In the genomic region with DNA sequence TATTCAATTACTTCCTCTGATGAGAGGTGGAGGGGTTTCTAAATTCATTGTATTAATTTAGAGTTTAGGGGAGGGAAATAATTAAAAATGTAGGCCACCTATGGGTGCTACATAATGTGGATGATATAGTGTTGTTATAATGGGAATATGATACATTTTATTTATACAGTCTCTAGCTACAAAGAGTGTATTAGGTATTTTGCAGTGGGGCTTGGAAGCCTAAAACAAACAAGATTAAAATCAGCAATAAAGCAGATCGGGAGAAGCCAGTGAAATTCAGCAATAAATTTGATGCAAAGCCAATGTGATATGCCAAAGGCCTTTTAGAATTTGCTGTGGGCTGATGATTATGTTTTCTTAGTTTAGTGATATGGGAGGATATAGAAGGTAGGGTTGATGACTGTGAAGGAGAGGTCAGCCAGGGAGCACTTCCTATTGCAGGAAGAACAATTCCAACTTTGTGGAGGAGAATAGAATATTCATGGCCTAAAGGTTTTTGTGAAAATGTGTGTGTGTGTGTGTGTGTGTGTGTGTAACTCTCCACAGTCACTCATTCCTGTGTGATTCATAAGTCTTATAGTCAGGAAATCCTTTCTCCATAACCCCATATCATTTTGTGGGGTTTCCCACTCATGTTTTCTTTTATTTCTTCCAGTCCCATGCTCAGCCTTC, we compare ENCODE assay signal across 19 cellular contexts. TPM values are rescaled to one million over a fixed set of nuclear protein-coding genes. Genes with fewer than 3 reads are reported as not detected.
DNase-seq lines count a peak whose midpoint lies in the region; ATAC-seq and TF ChIP-seq lines count a peak whose summit lies in the region.
"Had no signal": no experiment of that assay in that cellular context is flagged by ENCODE, and none has a peak within 500 bp of the region (broad histone marks: within the 10 kb centered on the region; RNA-seq: fewer than 3 reads in every experiment).

No MANE protein-coding gene starts in this region.

- intact Hi-C loops in IMR-90 (cut with micrococcal nuclease) = no loop called here

- H4K91ac ChIP-seq in IMR-90 (ENCODE audit: insufficient read depth, low read depth, low read length) (no peak overlapping the region), neuronal stem cell (ENCODE audit: low read depth, low read length, poor library complexity) (no peak overlapping the region)

- H3K4me2 ChIP-seq in IMR-90 (ENCODE audit: low read depth, low read length) (no peak overlapping the region), neuronal stem cell (ENCODE audit: insufficient read depth, low read length, poor library complexity, severe bottlenecking) (no peak overlapping the region), osteoblast (ENCODE audit: insufficient read depth, low read length) (no peak overlapping the region)

- H3K14ac ChIP-seq in IMR-90 (replicated peaks; ENCODE audit: low read depth, low read length) (no peak overlapping the region), neuronal stem cell (ENCODE audit: low read length) (no peak overlapping the region)

- H3K9me1 ChIP-seq in IMR-90 (ENCODE audit: insufficient read depth, low read length) = no peaks in the 10 kb centered on the region

- H3K36me3 ChIP-seq in IMR-90 (ENCODE audit: control insufficient read depth, insufficient read depth, low read length) (no peaks in the 10 kb centered on the region), neuronal stem cell (replicated peaks in 1 of 2; ENCODE audit: control insufficient read depth in 2 of 2, insufficient read depth in 2 of 2, low read length in 2 of 2) (no peaks in the 10 kb centered on the region), osteoblast (ENCODE audit: insufficient read depth, low read length) (no peaks in the 10 kb centered on the region)
- H3K36me3 ChIP-seq: esophagus squamous epithelium, heart right ventricle had no signal

- H2BK5ac ChIP-seq in IMR-90 (ENCODE audit: low read depth, low read length, poor library complexity, severe bottlenecking) (no peak overlapping the region), neuronal stem cell (ENCODE audit: low read length) (no peak overlapping the region)

- no TSS peak for BruUV-seq in IMR-90 (replicated peaks; lab: Mats Ljungman, UMichigan)

- TF ChIP-seq CTCF in IMR-90 (conservative IDR thresholded peaks at IDR 0.05; ENCODE audit: low read depth, low read length) = no peak
- no peak for TF ChIP-seq CTCF in osteoblast (IDR thresholded peaks at IDR 0.05; ENCODE audit: extremely low read depth, low read depth, low read length)

- TF ChIP-seq RAD21 in IMR-90 (IDR thresholded peaks at IDR 0.05; ENCODE audit: low read length) = no peak

- no peaks in the 10 kb centered on the region for H3K79me2 ChIP-seq in osteoblast (ENCODE audit: insufficient read depth, low read length)

- H3K9me3 ChIP-seq in IMR-90 (ENCODE audit: control insufficient read depth, insufficient read depth, low read length) = no peaks in the 10 kb centered on the region
- no peaks in the 10 kb centered on the region for H3K9me3 ChIP-seq in neuronal stem cell (replicated peaks in 1 of 2; ENCODE audit: control insufficient read depth in 2 of 2, insufficient read depth in 1 of 2, low read depth in 1 of 2, low read length in 2 of 2)
- no peaks in the 10 kb centered on the region for H3K9me3 ChIP-seq in osteoblast (ENCODE audit: low read depth, low read length)
- H3K9me3 ChIP-seq: esophagus squamous epithelium, heart right ventricle had no signal

- no peak for ATAC-seq in IMR-90 (ENCODE audit: low read depth)
- ATAC-seq: stimulated activated naive B cell treated with anti-CD40 and anti-IgM and Interleukin-4, amounts not matched to agents 10 μg/mL and 1 μg/mL and 100 μg/mL, for 72 hours had no signal

- dilution Hi-C loops in IMR-90 (cut with HindIII; ENCODE audit: low sequenced_read_pairs, unreplicated experiment) = no loop called here

- H2BK15ac ChIP-seq in IMR-90 (ENCODE audit: low read depth, low read length) (no peak overlapping the region), neuronal stem cell (ENCODE audit: low read length) (no peak overlapping the region)

- H2AK9ac ChIP-seq in IMR-90 (replicated peaks; ENCODE audit: low read depth, low read length, poor library complexity) = no peak overlapping the region

- H3K79me1 ChIP-seq in IMR-90 (ENCODE audit: low read depth in 1 of 2, low read length in 2 of 2) (no peaks in the 10 kb centered on the region), neuronal stem cell (ENCODE audit: low read depth, low read length) (no peaks in the 10 kb centered on the region)

- H2BK12ac ChIP-seq in neuronal stem cell (ENCODE audit: low read length) = no peak overlapping the region

- H3K27ac ChIP-seq in IMR-90 (ENCODE audit: insufficient read depth, low read length) (no peak overlapping the region), neuronal stem cell (replicated peaks; ENCODE audit: low read length) (no peak overlapping the region), osteoblast (ENCODE audit: low read depth, low read length) (no peak overlapping the region)
- H3K27ac ChIP-seq: esophagus squamous epithelium, heart right ventricle had no signal

- 0% methylated on average over 1 of the region's 1 CpG; no CpG with 5 or more reads in 1 of the 2 experiments for WGBS in IMR-90 (ENCODE audit: extremely low coverage in 2 of 2, insufficient read length in 1 of 2), 2 experiments
- WGBS in neuronal stem cell (ENCODE audit: extremely low coverage in 2 of 2, insufficient read length in 2 of 2, insufficient replicate concordance in 1 of 2), 2 donors = no CpG with 5 or more reads among the region's 1 CpG

- DNase-seq in IMR-90 = peak; percentile 31
- peak; percentile 53 for DNase-seq in NCI-H748 (lab: John Stamatoyannopoulos, UW; ENCODE audit: unreplicated experiment)
- peak; percentile 87 for DNase-seq in dermis blood vessel endothelial cell
- no peak for DNase-seq in neuronal stem cell (ENCODE audit: low spot score)
- DNase-seq in UCSD-AML1 (lab: John Stamatoyannopoulos, UW; ENCODE audit: unreplicated experiment) = no peak
- DNase-seq in DMS53 treated with DMSO at 0.1 percent for 48 hours (lab: John Stamatoyannopoulos, UW; ENCODE audit: unreplicated experiment) = no peak
- DNase-seq in osteoblast (ENCODE audit: insufficient read length, low spot score, missing footprints) = no peak
- DNase-seq in NAMALWA (ENCODE audit: low spot score) = no peak
- DNase-seq: activated CD4-positive, CD25-positive, alpha-beta regulatory T cell; amniotic stem cell; esophagus squamous epithelium; MV-4-11; NCI-H2171; posterior cingulate gyrus; Right ventricle myocardium superior; stimulated activated CD4-positive, alpha-beta T cell treated with anti-CD3 and anti-CD28 coated beads, Interleukin-12 subunit alpha, Interleukin-12 subunit beta, amount 100 ng/mL, for 4 hours; stimulated activated naive B cell treated with anti-CD40 and anti-IgM and Interleukin-4, amounts not matched to agents 10 μg/mL and 1 μg/mL and 100 μg/mL, for 72 hours; trophoblast cell had no signal

- in situ Hi-C loops in IMR-90 (cut with MboI; ENCODE audit: low sequenced_read_pairs) = no loop called here

- H3K4ac ChIP-seq in IMR-90 (ENCODE audit: low read depth, low read length) (no peak overlapping the region), neuronal stem cell (ENCODE audit: low read length) (no peak overlapping the region)

- no peak overlapping the region for H3K4me3 ChIP-seq in IMR-90 (ENCODE audit: insufficient read depth, low read depth, low read length)
- H3K4me3 ChIP-seq in neuronal stem cell (ENCODE audit: low read length in 2 of 2) = no peak overlapping the region
- no peak overlapping the region for H3K4me3 ChIP-seq in osteoblast (ENCODE audit: insufficient read depth, low read length)
- H3K4me3 ChIP-seq: esophagus squamous epithelium, heart right ventricle had no signal

- CTCF ChIA-PET in IMR-90 (lab: Yijun Ruan, JAX) = interaction anchor here (0.7 kb wide), 1 partner anchor 515 kb away, joined by 6 read pairs; no protein-coding TSS in a partner anchor

- POLR2A ChIA-PET in IMR-90 (lab: Charles Lee; ENCODE audit: unreplicated experiment) = no interaction called here

- no peak overlapping the region for H4K8ac ChIP-seq in IMR-90 (ENCODE audit: low read depth in 2 of 2, low read length in 2 of 2)
- no peak overlapping the region for H4K8ac ChIP-seq in neuronal stem cell (ENCODE audit: low read depth, low read length)

- H2BK120ac ChIP-seq in IMR-90 (ENCODE audit: low read depth, low read length) (no peak overlapping the region), neuronal stem cell (ENCODE audit: low read depth, low read length) (no peak overlapping the region)

- no peak overlapping the region for H3K18ac ChIP-seq in IMR-90 (ENCODE audit: low read depth, low read length)
- no peak overlapping the region for H3K18ac ChIP-seq in neuronal stem cell (ENCODE audit: low read length)

- H4K20me1 ChIP-seq in IMR-90 (ENCODE audit: insufficient read depth, low read length) (no peaks in the 10 kb centered on the region), osteoblast (ENCODE audit: insufficient read depth, low read length) (no peaks in the 10 kb centered on the region)

- no peak overlapping the region for H2AFZ ChIP-seq in IMR-90 (replicated peaks; ENCODE audit: low read length, poor library complexity)
- peak overlapping the region; percentile 48 for H2AFZ ChIP-seq in neuronal stem cell (ENCODE audit: low read length)
- no peak overlapping the region for H2AFZ ChIP-seq in osteoblast (ENCODE audit: low read length)

- no peak overlapping the region for H4K5ac ChIP-seq in IMR-90 (ENCODE audit: low read depth, low read length)

- no peak overlapping the region for H3K56ac ChIP-seq in IMR-90 (ENCODE audit: extremely low read depth, insufficient read depth, low read length)

- H3K4me1 ChIP-seq in IMR-90 (ENCODE audit: control insufficient read depth, insufficient read depth, low read length) = no peaks in the 10 kb centered on the region
- H3K4me1 ChIP-seq in neuronal stem cell (ENCODE audit: control insufficient read depth in 2 of 2, insufficient read depth in 1 of 2, low read depth in 1 of 2, low read length in 2 of 2) = peaks cover 0 to 8% of the 10 kb centered on the region in 2 donors
- no peaks in the 10 kb centered on the region for H3K4me1 ChIP-seq in osteoblast (ENCODE audit: insufficient read depth, low read length)
- H3K4me1 ChIP-seq: esophagus squamous epithelium had no signal

- TF ChIP-seq POLR2A in IMR-90 (IDR thresholded peaks at IDR 0.05; ENCODE audit: low read depth, low read length) = no peak

- H3K27me3 ChIP-seq in IMR-90 (ENCODE audit: control insufficient read depth, insufficient read depth, low read length) (peaks cover 4% of the 10 kb centered on the region), neuronal stem cell (ENCODE audit: control insufficient read depth in 3 of 3, insufficient read depth in 3 of 3, low read depth in 1 of 3, low read length in 3 of 3) (no peaks in the 10 kb centered on the region), osteoblast (ENCODE audit: insufficient read depth, low read length) (peaks cover 13% of the 10 kb centered on the region)

- H3K9ac ChIP-seq in IMR-90 (ENCODE audit: low read depth, low read length) (no peak overlapping the region), neuronal stem cell (ENCODE audit: low read depth, low read length, poor library complexity) (no peak overlapping the region)

- H2BK20ac ChIP-seq in IMR-90 (ENCODE audit: low read depth, low read length) = no peak overlapping the region

- H3K23ac ChIP-seq in IMR-90 (ENCODE audit: low read depth, low read length) (no peak overlapping the region), neuronal stem cell (ENCODE audit: low read depth, low read length, poor library complexity) (no peak overlapping the region)

- H2AK5ac ChIP-seq in IMR-90 (ENCODE audit: low read depth, low read length) (no peak overlapping the region), neuronal stem cell (ENCODE audit: low read depth, low read length) (no peak overlapping the region)

RNA-seq across cellular contexts. Expression of a gene that starts 17.5 kb away (rescaled TPM):
- total RNA-seq in IMR-90 (2012; rRNA removed) (85.5 and 94.6 TPM in 2 replicates), dermis blood vessel endothelial cell (112 and 140 TPM in 2 replicates), osteoblast (113 and 134 TPM in 2 replicates)
- polyA plus RNA-seq in IMR-90 (2012; rRNA removed) = 25.4 and 31.5 TPM in 2 replicates
- polyA plus RNA-seq in IMR-90 (2012; cell fraction: cytosol; rRNA removed) = 9.3 and 11.8 TPM in 2 replicates
- polyA plus RNA-seq in IMR-90 (2012; cell fraction: nucleus; rRNA removed; ENCODE audit: low replicate concordance) = 3.9 and 16.8 TPM in 2 replicates
- 45.1 TPM for polyA plus RNA-seq in neuronal stem cell (2013, experiment 1 of 2)
- 43.6 TPM for polyA plus RNA-seq in neuronal stem cell (2013, experiment 2 of 2)

Comparison
In these comparisons a context has a peak if more than half of its experiments do, and no peak if none do; other contexts are left out.
1. DNase-seq: peak in IMR-90 (single experiment), NCI-H748 (single experiment) and dermis blood vessel endothelial cell (single experiment); none in neuronal stem cell (single experiment), UCSD-AML1 (single experiment), DMS53 treated with DMSO at 0.1 percent for 48 hours (single experiment), osteoblast (single experiment) and NAMALWA (single experiment).